Comparison of ENCODE assay signal across 5 cellular contexts in the genomic region with DNA sequence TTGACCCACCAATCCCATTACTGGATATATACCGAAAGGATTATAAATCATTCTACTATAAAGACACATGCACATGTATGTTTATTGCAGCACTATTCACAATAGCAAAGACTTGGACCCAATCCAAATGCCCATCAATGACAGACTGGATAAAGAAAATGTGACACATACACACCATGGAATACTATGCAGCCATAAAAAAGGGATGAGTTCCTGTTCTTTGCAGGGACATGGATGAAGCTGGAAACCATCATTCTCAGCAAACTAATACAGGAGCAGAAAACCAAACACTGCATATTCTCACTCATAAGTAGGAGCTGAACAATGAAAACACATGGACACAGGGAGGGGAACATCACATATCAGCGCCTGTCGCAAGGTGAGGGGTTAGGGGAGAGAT. TPM values are rescaled to one million over a fixed set of nuclear protein-coding genes. Genes with fewer than 3 reads are reported as not detected.
"Had no signal": no experiment of that assay in that cellular context is flagged by ENCODE, and none has a peak within 500 bp of the region (broad histone marks: within the 10 kb centered on the region; RNA-seq: fewer than 3 reads in every experiment).

No MANE protein-coding gene starts in this region.

RNA-seq across cellular contexts. Expression of a gene that starts 18.2 kb away (rescaled TPM):
- total RNA-seq: GM23338, H1, H4, H7, H9 had no signal
- polyA plus RNA-seq: H1 had no signal
